In the genomic region with DNA sequence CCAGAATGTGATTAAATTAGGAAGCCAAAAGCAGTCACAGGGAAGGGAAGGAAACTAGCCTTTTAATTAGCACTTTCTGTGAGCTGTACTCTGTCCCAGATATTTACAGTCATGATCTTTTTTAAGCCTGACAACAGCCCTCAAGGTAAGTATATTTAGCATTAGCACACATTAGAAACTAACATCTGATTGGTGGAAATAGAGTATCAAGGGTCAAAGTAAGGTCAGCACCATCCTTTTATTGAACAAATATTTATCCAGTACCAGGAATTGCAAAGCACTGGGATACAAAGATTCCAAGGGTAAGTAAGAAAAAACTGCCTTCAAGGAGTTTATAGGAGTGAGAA, we compare ENCODE assay signal across 1 cellular context.
TF ChIP-seq lines count a peak whose summit lies in the region.

No MANE protein-coding gene starts in this region.

TF ChIP-seq in SK-N-SH treated with all-trans-retinoic acid at 6 μM for 48 hours, 23 proteins besides CTCF, POLR2A, EP300 and RAD21 (continued from another document):
- TF ChIP-seq, protein P1, sequence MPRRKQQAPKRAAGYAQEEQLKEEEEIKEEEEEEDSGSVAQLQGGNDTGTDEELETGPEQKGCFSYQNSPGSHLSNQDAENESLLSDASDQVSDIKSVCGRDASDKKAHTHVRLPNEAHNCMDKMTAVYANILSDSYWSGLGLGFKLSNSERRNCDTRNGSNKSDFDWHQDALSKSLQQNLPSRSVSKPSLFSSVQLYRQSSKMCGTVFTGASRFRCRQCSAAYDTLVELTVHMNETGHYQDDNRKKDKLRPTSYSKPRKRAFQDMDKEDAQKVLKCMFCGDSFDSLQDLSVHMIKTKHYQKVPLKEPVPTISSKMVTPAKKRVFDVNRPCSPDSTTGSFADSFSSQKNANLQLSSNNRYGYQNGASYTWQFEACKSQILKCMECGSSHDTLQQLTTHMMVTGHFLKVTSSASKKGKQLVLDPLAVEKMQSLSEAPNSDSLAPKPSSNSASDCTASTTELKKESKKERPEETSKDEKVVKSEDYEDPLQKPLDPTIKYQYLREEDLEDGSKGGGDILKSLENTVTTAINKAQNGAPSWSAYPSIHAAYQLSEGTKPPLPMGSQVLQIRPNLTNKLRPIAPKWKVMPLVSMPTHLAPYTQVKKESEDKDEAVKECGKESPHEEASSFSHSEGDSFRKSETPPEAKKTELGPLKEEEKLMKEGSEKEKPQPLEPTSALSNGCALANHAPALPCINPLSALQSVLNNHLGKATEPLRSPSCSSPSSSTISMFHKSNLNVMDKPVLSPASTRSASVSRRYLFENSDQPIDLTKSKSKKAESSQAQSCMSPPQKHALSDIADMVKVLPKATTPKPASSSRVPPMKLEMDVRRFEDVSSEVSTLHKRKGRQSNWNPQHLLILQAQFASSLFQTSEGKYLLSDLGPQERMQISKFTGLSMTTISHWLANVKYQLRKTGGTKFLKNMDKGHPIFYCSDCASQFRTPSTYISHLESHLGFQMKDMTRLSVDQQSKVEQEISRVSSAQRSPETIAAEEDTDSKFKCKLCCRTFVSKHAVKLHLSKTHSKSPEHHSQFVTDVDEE (CRISPR knock-in tag; IDR thresholded peaks at IDR 0.05): no peak
- TF ChIP-seq TOX (CRISPR knock-in tag; IDR thresholded peaks at IDR 0.05; ENCODE audit: borderline replicate concordance): no peak
- no peak for TF ChIP-seq PATZ1 (CRISPR knock-in tag; IDR thresholded peaks at IDR 0.05; ENCODE audit: borderline replicate concordance)
